ENCODE assay signal across 1 cellular context in the genomic region with DNA sequence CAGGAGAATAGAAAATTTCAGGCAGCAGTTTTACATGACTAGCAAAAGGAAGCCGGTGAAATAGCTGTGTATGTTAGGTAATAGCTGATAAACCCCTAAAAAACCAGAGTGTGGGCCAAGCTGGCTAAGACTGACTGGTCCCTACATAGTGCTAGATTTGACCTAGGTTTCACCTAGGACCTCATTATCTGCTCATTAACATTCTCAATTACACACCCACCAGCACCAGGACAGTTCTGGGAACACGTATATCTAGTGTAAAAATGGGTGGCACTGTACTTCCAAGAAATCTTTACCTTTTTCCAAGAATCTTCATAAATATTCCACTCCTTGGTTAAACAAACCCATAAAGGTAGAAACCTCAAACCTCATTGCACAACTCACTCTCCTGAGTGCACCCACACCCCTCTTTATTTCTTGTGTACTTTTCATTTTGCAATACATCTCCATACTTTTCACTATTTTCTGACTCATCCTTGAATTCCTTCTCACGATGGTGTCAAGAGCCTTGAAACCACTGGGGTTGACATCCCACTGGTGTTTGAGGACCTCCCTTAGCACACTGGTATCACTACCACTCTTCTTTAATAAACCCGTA.
TF ChIP-seq lines count a peak whose summit lies in the region.

No MANE protein-coding gene starts in this region.

TF ChIP-seq in A549, 52 proteins besides CTCF, POLR2A, EP300 and RAD21 (continued from another document):
- no peak for TF ChIP-seq RARB (CRISPR knock-in tag; IDR thresholded peaks at IDR 0.05)
- TF ChIP-seq MAZ (IDR thresholded peaks at IDR 0.05; ENCODE audit: borderline replicate concordance, low read depth, low read length): no peak
- TF ChIP-seq EHMT2 (IDR thresholded peaks at IDR 0.05; ENCODE audit: low read depth): no peak
- TF ChIP-seq CEBPB (IDR thresholded peaks at IDR 0.05): peak; percentile 97 to 98
- TF ChIP-seq SMC3 (IDR thresholded peaks at IDR 0.05): peak; percentile 46; the same call in 1 of the 3 replicates
- no peak for TF ChIP-seq NPAS2 (CRISPR knock-in tag; IDR thresholded peaks at IDR 0.05; ENCODE audit: borderline replicate concordance)
- no peak for TF ChIP-seq TP53 (CRISPR knock-in tag; IDR thresholded peaks at IDR 0.05)
- TF ChIP-seq, protein P1, sequence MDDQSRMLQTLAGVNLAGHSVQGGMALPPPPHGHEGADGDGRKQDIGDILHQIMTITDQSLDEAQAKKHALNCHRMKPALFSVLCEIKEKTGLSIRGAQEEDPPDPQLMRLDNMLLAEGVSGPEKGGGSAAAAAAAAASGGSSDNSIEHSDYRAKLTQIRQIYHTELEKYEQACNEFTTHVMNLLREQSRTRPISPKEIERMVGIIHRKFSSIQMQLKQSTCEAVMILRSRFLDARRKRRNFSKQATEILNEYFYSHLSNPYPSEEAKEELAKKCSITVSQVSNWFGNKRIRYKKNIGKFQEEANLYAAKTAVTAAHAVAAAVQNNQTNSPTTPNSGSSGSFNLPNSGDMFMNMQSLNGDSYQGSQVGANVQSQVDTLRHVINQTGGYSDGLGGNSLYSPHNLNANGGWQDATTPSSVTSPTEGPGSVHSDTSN (IDR thresholded peaks at IDR 0.05): no peak
- no peak for TF ChIP-seq POLR2AphosphoS2 (conservative IDR thresholded peaks at IDR 0.05; ENCODE audit: low read length)
- peak; percentile 95 for TF ChIP-seq HES2 (IDR thresholded peaks at IDR 0.05)
- TF ChIP-seq, protein P2, sequence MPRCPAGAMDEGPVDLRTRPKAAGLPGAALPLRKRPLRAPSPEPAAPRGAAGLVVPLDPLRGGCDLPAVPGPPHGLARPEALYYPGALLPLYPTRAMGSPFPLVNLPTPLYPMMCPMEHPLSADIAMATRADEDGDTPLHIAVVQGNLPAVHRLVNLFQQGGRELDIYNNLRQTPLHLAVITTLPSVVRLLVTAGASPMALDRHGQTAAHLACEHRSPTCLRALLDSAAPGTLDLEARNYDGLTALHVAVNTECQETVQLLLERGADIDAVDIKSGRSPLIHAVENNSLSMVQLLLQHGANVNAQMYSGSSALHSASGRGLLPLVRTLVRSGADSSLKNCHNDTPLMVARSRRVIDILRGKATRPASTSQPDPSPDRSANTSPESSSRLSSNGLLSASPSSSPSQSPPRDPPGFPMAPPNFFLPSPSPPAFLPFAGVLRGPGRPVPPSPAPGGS (IDR thresholded peaks at IDR 0.05): peak; percentile 87; the same call in 2 of the 3 replicates
- TF ChIP-seq JUNB (IDR thresholded peaks at IDR 0.05): peak; percentile 92
- no peak for TF ChIP-seq USF2 (IDR thresholded peaks at IDR 0.05)
- TF ChIP-seq BHLHE40 (IDR thresholded peaks at IDR 0.05; ENCODE audit: low read depth, low read length): no peak
- TF ChIP-seq GATA3 (IDR thresholded peaks at IDR 0.05; ENCODE audit: borderline replicate concordance): peak; percentile 70
- peak; percentile 82 to 92; a peak in 4 of 5 replicates for TF ChIP-seq JUN (IDR thresholded peaks at IDR 0.05)
- no peak for TF ChIP-seq ZSCAN20 (CRISPR knock-in tag; IDR thresholded peaks at IDR 0.05)
